19 cellular contexts compared by ENCODE assay signal in the genomic region with DNA sequence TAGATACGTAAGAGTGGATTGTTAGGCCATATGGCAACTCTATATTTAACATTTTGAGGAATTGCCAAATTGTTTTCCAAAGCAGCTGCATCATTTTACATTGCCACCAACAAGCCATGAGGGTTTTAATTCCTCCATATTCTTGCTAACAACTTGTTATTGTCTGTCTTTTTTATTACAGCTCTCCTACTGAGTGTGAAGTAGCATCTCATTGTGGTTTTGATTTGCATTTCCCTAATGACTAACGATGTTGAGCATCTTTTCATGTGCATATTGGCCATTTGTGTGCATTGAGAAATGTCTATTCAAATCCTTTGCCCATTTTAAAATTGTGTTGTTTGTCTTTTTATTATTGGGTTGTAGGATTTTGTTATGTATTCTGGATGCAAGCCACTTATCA.
DNase-seq lines count a peak whose midpoint lies in the region; ATAC-seq and FAIRE-seq lines count a peak whose summit lies in the region.
"Had no signal": no experiment of that assay in that cellular context is flagged by ENCODE, and none has a peak within 500 bp of the region (broad histone marks: within the 10 kb centered on the region; RNA-seq: fewer than 3 reads in every experiment).

No MANE protein-coding gene starts in this region.

- FAIRE-seq in urothelium cell line (lab: Jason Lieb, UNC) = peak; percentile 81
- FAIRE-seq: D721Med, K562 had no signal

- no peaks in the 10 kb centered on the region for H3K27me3 Mint-ChIP-seq in activated naive CD4-positive, alpha-beta T cell treated with anti-CD3 and anti-CD28 coated beads, Interleukin-2, amount 50 U/mL, for 24 hours
- H3K27me3 Mint-ChIP-seq in central memory CD8-positive, alpha-beta T cell = no peaks in the 10 kb centered on the region
- H3K27me3 Mint-ChIP-seq: stimulated activated naive CD8-positive, alpha-beta T cell treated with anti-CD3 and anti-CD28 coated beads, Interleukin-15, amount 100 ng/mL, for 72 hours had no signal

- H3K4me1 Mint-ChIP-seq in activated naive CD4-positive, alpha-beta T cell treated with anti-CD3 and anti-CD28 coated beads, Interleukin-2, amount 50 U/mL, for 24 hours = peaks cover 47% of the 10 kb centered on the region
- H3K4me1 Mint-ChIP-seq in central memory CD8-positive, alpha-beta T cell = peaks cover 55% of the 10 kb centered on the region

- peaks cover 55% of the 10 kb centered on the region for H3K36me3 Mint-ChIP-seq in activated naive CD4-positive, alpha-beta T cell treated with anti-CD3 and anti-CD28 coated beads, Interleukin-2, amount 50 U/mL, for 24 hours
- peaks cover 38% of the 10 kb centered on the region for H3K36me3 Mint-ChIP-seq in central memory CD8-positive, alpha-beta T cell (ENCODE audit: insufficient read depth)

- DNase-seq in activated naive CD4-positive, alpha-beta T cell (lab: John Stamatoyannopoulos, UW) = no peak
- DNase-seq in NCI-H1694 (lab: John Stamatoyannopoulos, UW) = peak; percentile 88
- no peak for DNase-seq in central memory CD8-positive, alpha-beta T cell (ENCODE audit: low spot score in 2 of 2)
- no peak for DNase-seq in urothelium cell line (ENCODE audit: low spot score)
- no peak for DNase-seq in stimulated activated naive CD8-positive, alpha-beta T cell treated with anti-CD3 and anti-CD28 coated beads, Interleukin-15, Interleukin-2, amounts not matched to agents 100 U/mL and 50 U/mL, for 24 hours
- DNase-seq: dorsolateral prefrontal cortex; gastrocnemius medialis; left lung; mesendoderm; NCI-H1105; NCI-H2029; stimulated activated naive CD8-positive, alpha-beta T cell treated with anti-CD3 and anti-CD28 coated beads, Interleukin-15, amount 100 ng/mL, for 72 hours had no signal

- ATAC-seq in central memory CD8-positive, alpha-beta T cell (replicated peaks; ENCODE audit: extremely low read depth, poor library complexity, severe bottlenecking) = no peak
- ATAC-seq in HG03159 (IDR thresholded peaks at IDR 0.05; ENCODE audit: unreplicated experiment) (no peak), GM19023 (IDR thresholded peaks at IDR 0.05; ENCODE audit: unreplicated experiment) (no peak)
- no peak for ATAC-seq in stimulated activated naive CD8-positive, alpha-beta T cell treated with anti-CD3 and anti-CD28 coated beads, Interleukin-15, Interleukin-2, amounts not matched to agents 100 U/mL and 50 U/mL, for 24 hours
- ATAC-seq: gastrocnemius medialis; K562; left lung; stimulated activated naive CD8-positive, alpha-beta T cell treated with anti-CD3 and anti-CD28 coated beads, Interleukin-15, amount 100 ng/mL, for 72 hours had no signal

- H3K9me3 Mint-ChIP-seq in activated naive CD4-positive, alpha-beta T cell treated with anti-CD3 and anti-CD28 coated beads, Interleukin-2, amount 50 U/mL, for 24 hours = peaks cover 12% of the 10 kb centered on the region
- no peaks in the 10 kb centered on the region for H3K9me3 Mint-ChIP-seq in central memory CD8-positive, alpha-beta T cell

- no peak overlapping the region for H3K4me3 Mint-ChIP-seq in activated naive CD4-positive, alpha-beta T cell treated with anti-CD3 and anti-CD28 coated beads, Interleukin-2, amount 50 U/mL, for 24 hours
- H3K4me3 Mint-ChIP-seq in central memory CD8-positive, alpha-beta T cell = no peak overlapping the region
- H3K4me3 Mint-ChIP-seq: stimulated activated naive CD8-positive, alpha-beta T cell treated with anti-CD3 and anti-CD28 coated beads, Interleukin-15, amount 100 ng/mL, for 72 hours; T-helper 1 cell treated with Interleukin-12 subunit alpha and Interleukin-12 subunit beta and Interleukin-4 antibody, amounts not matched to agents 30 μg/mL and 1 μg/mL, for 36 hours had no signal

- H3K27ac Mint-ChIP-seq in activated naive CD4-positive, alpha-beta T cell treated with anti-CD3 and anti-CD28 coated beads, Interleukin-2, amount 50 U/mL, for 24 hours = peak overlapping the region; percentile 5
- H3K27ac Mint-ChIP-seq in central memory CD8-positive, alpha-beta T cell (ENCODE audit: low read depth) = peak overlapping the region; percentile 58
- H3K27ac Mint-ChIP-seq: activated T-helper 2 cell treated with anti-CD3 and anti-CD28 coated beads, Interferon-gamma antibody, Interleukin-2, Interleukin-4, amounts not matched to agents 10 μg/mL and 5 μg/mL and 100 μg/mL, durations not matched to agents 14 hours and 24 hours and 36 hours; T-helper 1 cell treated with Interleukin-12 subunit alpha and Interleukin-12 subunit beta and Interleukin-4 antibody, amounts not matched to agents 30 μg/mL and 1 μg/mL, for 36 hours had no signal
